Comparison of ENCODE assay signal across 10 cellular contexts in the genomic region with DNA sequence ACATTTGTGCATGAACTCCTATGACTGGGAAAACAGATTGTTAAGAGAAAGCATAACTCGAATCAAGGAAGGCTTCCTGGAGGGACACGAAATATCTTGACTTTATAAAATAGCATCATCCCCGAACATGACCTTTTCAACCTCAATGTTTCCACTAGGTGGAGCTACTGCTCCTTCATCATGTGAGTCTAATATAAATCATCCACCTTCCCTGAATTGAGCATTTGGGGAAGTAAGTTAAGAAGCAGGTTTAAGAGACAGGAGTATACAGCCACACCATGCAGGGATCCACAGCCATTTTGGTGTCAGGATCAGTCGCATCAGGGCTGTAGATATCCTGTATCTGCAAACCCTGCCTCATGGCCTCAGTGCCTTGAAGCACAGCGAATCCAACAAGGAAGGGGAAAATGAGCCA. TPM values are rescaled to one million over a fixed set of nuclear protein-coding genes. Genes with fewer than 3 reads are reported as not detected.
A peak's percentile ranks its signal among the peaks of the same experiment; 100 is the strongest.
DNase-seq lines count a peak whose midpoint lies in the region; ATAC-seq and TF ChIP-seq lines count a peak whose summit lies in the region.
"Not testable (repeated sequence)": the region's sequence is repeated elsewhere in the genome, so short reads cannot be mapped to it uniquely, and the experiment has no call there.
"Had no signal": no experiment of that assay in that cellular context is flagged by ENCODE, and none has a peak within 500 bp of the region (broad histone marks: within the 10 kb centered on the region; RNA-seq: fewer than 3 reads in every experiment).

No MANE protein-coding gene starts in this region.

- peak; percentile 60 to 69 for ATAC-seq in activated T-cell treated with anti-CD3 and anti-CD28 coated beads, Interleukin-2, amount 50 U/mL, for 4 hours
- ATAC-seq in right cardiac atrium = peak; percentile 34 to 55
- not testable (repeated sequence) for ATAC-seq in upper lobe of left lung (ENCODE audit: low FRiP score in 2 of 2)

- intact Hi-C loops in right cardiac atrium (cut with DNase I) = not testable (repeated sequence)

- H3K4me1 Mint-ChIP-seq in activated T-cell treated with anti-CD3 and anti-CD28 coated beads, Interleukin-2, amount 50 U/mL, for 4 hours (ENCODE audit: low read depth) = not testable (repeated sequence)
- H3K4me1 Mint-ChIP-seq in neural crest cell = peaks cover 14% of the 10 kb centered on the region

- H3K9me3 Mint-ChIP-seq in activated T-cell treated with anti-CD3 and anti-CD28 coated beads, Interleukin-2, amount 50 U/mL, for 4 hours; neural crest cell: not testable (repeated sequence)

- in situ Hi-C loops in KBM-7 (cut with MboI; ENCODE audit: low pct_unique_long_range_greater_than_20kb, low sequenced_read_pairs) = loop anchor here (25.0 kb wide), 1 partner anchor 384 kb away; no protein-coding TSS in a partner anchor

- DNase-seq in DMS 273 (lab: John Stamatoyannopoulos, UW; ENCODE audit: unreplicated experiment) (peak; percentile 31), KBM-7 (peak; percentile 69), OCI-M1 (lab: John Stamatoyannopoulos, UW) (peak; percentile 66), choroid plexus epithelial cell (ENCODE audit: low read depth) (peak; percentile 10), neural crest cell (ENCODE audit: low read depth, low spot score) (peak; percentile 20)
- DNase-seq in activated T-cell treated with anti-CD3 and anti-CD28 coated beads, Interleukin-2, amount 50 U/mL, for 4 hours; right cardiac atrium; upper lobe of left lung: not testable (repeated sequence)

- H3K4me3 ChIP-seq in choroid plexus epithelial cell (ENCODE audit: low read depth, low read length); right cardiac atrium (ENCODE audit: low read length); upper lobe of left lung: not testable (repeated sequence)

- not testable (repeated sequence) for H3K9me3 ChIP-seq in right cardiac atrium (ENCODE audit: control insufficient read depth, low read length); upper lobe of left lung

- TF ChIP-seq POLR2A in upper lobe of left lung (IDR thresholded peaks at IDR 0.05) = not testable (repeated sequence)

- not testable (repeated sequence) for H3K27ac ChIP-seq in right cardiac atrium (ENCODE audit: low read length); upper lobe of left lung

- H3K4me3 Mint-ChIP-seq in activated T-cell treated with anti-CD3 and anti-CD28 coated beads, Interleukin-2, amount 50 U/mL, for 4 hours; neural crest cell: not testable (repeated sequence)

- not testable (repeated sequence) for H3K36me3 ChIP-seq in upper lobe of left lung

- TF ChIP-seq CTCF in choroid plexus epithelial cell (conservative IDR thresholded peaks at IDR 0.05; ENCODE audit: low read depth, low read length) (peak; percentile 34), neural crest cell (conservative IDR thresholded peaks at IDR 0.05) (peak; percentile 65), upper lobe of left lung (IDR thresholded peaks at IDR 0.05) (peak in 4 of 6 experiments; percentile 18 to 46 (median 41))

- not testable (repeated sequence) for H3K27me3 Mint-ChIP-seq in activated T-cell treated with anti-CD3 and anti-CD28 coated beads, Interleukin-2, amount 50 U/mL, for 4 hours (ENCODE audit: low read depth)
- H3K27me3 Mint-ChIP-seq in neural crest cell (ENCODE audit: low read depth) = peaks cover 11% of the 10 kb centered on the region

- H3K27ac Mint-ChIP-seq in neural crest cell (ENCODE audit: unreplicated experiment) = not testable (repeated sequence)

- H3K36me3 Mint-ChIP-seq in activated T-cell treated with anti-CD3 and anti-CD28 coated beads, Interleukin-2, amount 50 U/mL, for 4 hours (ENCODE audit: insufficient read depth); neural crest cell (ENCODE audit: low read depth): not testable (repeated sequence)

- WGBS in right cardiac atrium = 33% methylated on average over 5 of the region's 5 CpGs
- WGBS in upper lobe of left lung, 2 donors = 28 to 35% methylated on average over 5 of the region's 5 CpGs

- not testable (repeated sequence) for TF ChIP-seq EP300 in upper lobe of left lung (IDR thresholded peaks at IDR 0.05)

- H3K27me3 ChIP-seq in right cardiac atrium (ENCODE audit: control insufficient read depth, insufficient read depth); upper lobe of left lung: not testable (repeated sequence)

- H3K4me1 ChIP-seq in right cardiac atrium (ENCODE audit: control insufficient read depth, insufficient read depth, low read length); upper lobe of left lung: not testable (repeated sequence)

RNA-seq across cellular contexts. Expression of gene CSHL1, which starts 7.3 kb away (rescaled TPM):
- not detected for total RNA-seq in activated T-cell treated with anti-CD3 and anti-CD28 coated beads, Interleukin-2, amount 50 U/mL, for 4 hours
- total RNA-seq in right cardiac atrium (not detected), neural crest cell (not detected in 2 replicates), upper lobe of left lung (not detected)
- polyA plus RNA-seq in right cardiac atrium = not detected
- total RNA-seq: subcutaneous adipose tissue had no signal

RNA-seq across cellular contexts. Expression of gene CSH1, which starts 7.4 kb away (rescaled TPM):
- not detected for total RNA-seq in activated T-cell treated with anti-CD3 and anti-CD28 coated beads, Interleukin-2, amount 50 U/mL, for 4 hours
- total RNA-seq in right cardiac atrium (not detected), neural crest cell (not detected in 2 replicates), upper lobe of left lung (not detected)
- not detected for polyA plus RNA-seq in right cardiac atrium
- total RNA-seq: prostate gland, subcutaneous adipose tissue had no signal

RNA-seq across cellular contexts. Expression of gene GH1, which starts 14.8 kb away (rescaled TPM):
- total RNA-seq in activated T-cell treated with anti-CD3 and anti-CD28 coated beads, Interleukin-2, amount 50 U/mL, for 4 hours = not detected
- not detected for total RNA-seq in right cardiac atrium
- not detected for polyA plus RNA-seq in right cardiac atrium
- not detected in 2 replicates for total RNA-seq in neural crest cell
- not detected for total RNA-seq in upper lobe of left lung
- total RNA-seq: prostate gland, subcutaneous adipose tissue had no signal

RNA-seq across cellular contexts. Expression of gene GH2, which starts 22.1 kb away (rescaled TPM):
- total RNA-seq in activated T-cell treated with anti-CD3 and anti-CD28 coated beads, Interleukin-2, amount 50 U/mL, for 4 hours = not detected
- total RNA-seq in right cardiac atrium = not detected
- not detected for polyA plus RNA-seq in right cardiac atrium
- total RNA-seq in neural crest cell = not detected in 2 replicates
- total RNA-seq in upper lobe of left lung = not detected
- total RNA-seq: prostate gland, subcutaneous adipose tissue had no signal

RNA-seq across cellular contexts. Expression of gene CD79B, which starts 28.3 kb away (rescaled TPM):
- total RNA-seq in activated T-cell treated with anti-CD3 and anti-CD28 coated beads, Interleukin-2, amount 50 U/mL, for 4 hours = 10 to 100 TPM; 15.3 to 21.6 (median 17.1) TPM
- total RNA-seq in right cardiac atrium (1 to 10 TPM; 1.1 to 2.5 (median 2.1) TPM), neural crest cell (0.86 and 1.0 TPM in 2 replicates), upper lobe of left lung (1 to 10 TPM in 4 of 6 donors, under 1 TPM in 1, not detected in 1; 0.91 to 6.3 (median 2.6) TPM)
- polyA plus RNA-seq in right cardiac atrium = 2.7 TPM
